In the genomic region with DNA sequence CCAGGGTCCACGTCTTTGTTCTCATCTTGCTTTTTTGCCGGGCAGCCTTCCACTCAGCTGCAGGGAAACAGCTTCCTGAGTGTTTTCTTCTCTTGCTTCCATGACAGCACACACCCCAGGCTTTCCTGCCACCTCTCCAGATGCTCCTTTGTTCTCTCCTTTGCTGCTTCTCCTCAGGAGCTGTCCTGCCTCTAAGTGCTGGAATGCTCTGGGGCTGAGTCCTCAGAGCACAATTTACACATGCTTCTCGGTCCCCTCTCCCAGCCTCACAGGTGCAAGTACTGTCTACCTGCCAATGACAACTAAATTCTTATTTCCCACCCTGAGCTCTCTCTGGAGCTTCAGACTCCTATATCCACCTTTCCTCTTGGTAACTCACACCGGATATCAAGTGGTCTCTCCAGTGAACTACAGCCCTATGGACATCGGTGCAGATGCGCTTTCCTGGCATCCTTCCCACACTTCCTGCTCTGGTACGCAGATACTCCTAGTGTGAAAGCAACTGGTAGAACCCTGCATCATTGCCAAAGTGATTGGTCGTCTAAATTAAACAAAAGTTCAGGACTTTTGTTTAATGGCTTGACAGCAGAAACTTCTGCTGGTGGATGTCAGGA, we compare ENCODE assay signal across 19 cellular contexts. TPM values are rescaled to one million over a fixed set of nuclear protein-coding genes. Genes with fewer than 3 reads are reported as not detected.
A peak's percentile ranks its signal among the peaks of the same experiment; 100 is the strongest.
DNase-seq lines count a peak whose midpoint lies in the region; ATAC-seq, FAIRE-seq and TF ChIP-seq lines count a peak whose summit lies in the region.
"Had no signal": no experiment of that assay in that cellular context is flagged by ENCODE, and none has a peak within 500 bp of the region (broad histone marks: within the 10 kb centered on the region; RNA-seq: fewer than 3 reads in every experiment).

No MANE protein-coding gene starts in this region.

- intact Hi-C loops in activated CD8-positive, alpha-beta T cell treated with anti-CD3 and anti-CD28 coated beads for 36 hours (cut with micrococcal nuclease): loop anchor here (5.0 kb wide), 1 partner anchor 32 kb away; no protein-coding TSS in a partner anchor

- H3K9ac ChIP-seq in liver (ENCODE audit: low read depth in 1 of 2, low read length in 2 of 2): no peak overlapping the region

- no peak for ATAC-seq in activated CD8-positive, alpha-beta T cell treated with anti-CD3 and anti-CD28 coated beads, Interleukin-2, amount 10 ng/mL, durations not matched to agents 7 days and 5 days
- no peak for ATAC-seq in activated CD8-positive, alpha-beta T cell treated with anti-CD3 and anti-CD28 coated beads for 36 hours
- peak; percentile 46 for ATAC-seq in WTC11
- ATAC-seq: body of pancreas, right cardiac atrium, T-cell had no signal

- CTCF ChIA-PET in activated CD8-positive, alpha-beta T cell treated with anti-CD3 and anti-CD28 coated beads, Interleukin-2, amount 10 ng/mL, durations not matched to agents 7 days and 5 days (lab: Charles Lee): interaction anchor here (1.0 to 1.6 kb wide), 2 partner anchors 25 to 38 kb away, joined by 3 to 5 read pairs; no protein-coding TSS in a partner anchor
- CTCF ChIA-PET in activated CD8-positive, alpha-beta T cell treated with anti-CD3 and anti-CD28 coated beads for 36 hours (lab: Charles Lee): interaction anchor here (1.0 kb wide), 1 partner anchor 38 kb away, joined by 4 read pairs; no protein-coding TSS in a partner anchor
- CTCF ChIA-PET in WTC11 (lab: Charles Lee): interaction anchor here (1.0 kb wide), 1 partner anchor 38 kb away, joined by 3 read pairs; no protein-coding TSS in a partner anchor

- no peaks in the 10 kb centered on the region for H3K9me3 Mint-ChIP-seq in activated CD8-positive, alpha-beta T cell treated with anti-CD3 and anti-CD28 coated beads, Interleukin-2, amount 10 ng/mL, durations not matched to agents 7 days and 5 days (ENCODE audit: insufficient read depth)
- no peaks in the 10 kb centered on the region for H3K9me3 Mint-ChIP-seq in activated CD8-positive, alpha-beta T cell treated with anti-CD3 and anti-CD28 coated beads for 36 hours
- H3K9me3 Mint-ChIP-seq in WTC11: no peaks in the 10 kb centered on the region
- H3K9me3 Mint-ChIP-seq: activated B cell treated with CpG ODN at 0.5 μM for 24 hours; activated naive CD4-positive, alpha-beta T cell treated with anti-CD3 and anti-CD28 coated beads, Interleukin-2, amount 10 ng/mL, durations not matched to agents 7 days and 5 days; mesothelial cell of epicardium; T-cell had no signal

- POLR2A ChIA-PET in activated CD8-positive, alpha-beta T cell treated with anti-CD3 and anti-CD28 coated beads, Interleukin-2, amount 10 ng/mL, durations not matched to agents 7 days and 5 days (lab: Charles Lee): interaction anchor here (0.7 kb wide), 1 partner anchor 49 kb away, joined by 3 read pairs; no protein-coding TSS in a partner anchor
- POLR2A ChIA-PET in activated CD8-positive, alpha-beta T cell treated with anti-CD3 and anti-CD28 coated beads for 36 hours (lab: Charles Lee): no interaction called here
- POLR2A ChIA-PET in WTC11 (lab: Charles Lee): no interaction called here

- no peaks in the 10 kb centered on the region for H3K36me3 ChIP-seq in liver (ENCODE audit: control insufficient read depth in 4 of 4, insufficient read depth in 3 of 4, low read depth in 1 of 4, low read length in 3 of 4)
- H3K36me3 ChIP-seq: vagina had no signal

- no peak for FAIRE-seq in frontal cortex (lab: Jason Lieb, UNC)
- FAIRE-seq: keratinocyte had no signal

- H3K27ac Mint-ChIP-seq in activated CD8-positive, alpha-beta T cell treated with anti-CD3 and anti-CD28 coated beads, Interleukin-2, amount 10 ng/mL, durations not matched to agents 7 days and 5 days: no peak overlapping the region
- no peak overlapping the region for H3K27ac Mint-ChIP-seq in activated CD8-positive, alpha-beta T cell treated with anti-CD3 and anti-CD28 coated beads for 36 hours
- H3K27ac Mint-ChIP-seq in WTC11: no peak overlapping the region
- H3K27ac Mint-ChIP-seq: activated B cell treated with CpG ODN at 0.5 μM for 24 hours; activated naive CD4-positive, alpha-beta T cell treated with anti-CD3 and anti-CD28 coated beads, Interleukin-2, amount 10 ng/mL, durations not matched to agents 7 days and 5 days; mesothelial cell of epicardium; T-cell had no signal

- H3K4me1 ChIP-seq in liver (ENCODE audit: control insufficient read depth in 4 of 4, insufficient read depth in 4 of 4, low read length in 3 of 4): no peaks in the 10 kb centered on the region
- H3K4me1 ChIP-seq: body of pancreas, vagina had no signal

- H3K27me3 Mint-ChIP-seq in activated CD8-positive, alpha-beta T cell treated with anti-CD3 and anti-CD28 coated beads, Interleukin-2, amount 10 ng/mL, durations not matched to agents 7 days and 5 days (ENCODE audit: low read depth): peaks cover 9% of the 10 kb centered on the region
- no peaks in the 10 kb centered on the region for H3K27me3 Mint-ChIP-seq in activated CD8-positive, alpha-beta T cell treated with anti-CD3 and anti-CD28 coated beads for 36 hours
- H3K27me3 Mint-ChIP-seq in WTC11 (ENCODE audit: low read depth): no peaks in the 10 kb centered on the region

- no peak overlapping the region for H3K4me3 ChIP-seq in liver (ENCODE audit: low read depth in 1 of 3, low read length in 3 of 3)
- H3K4me3 ChIP-seq: body of pancreas, vagina had no signal

- peaks cover 32% of the 10 kb centered on the region for H3K4me1 Mint-ChIP-seq in activated CD8-positive, alpha-beta T cell treated with anti-CD3 and anti-CD28 coated beads, Interleukin-2, amount 10 ng/mL, durations not matched to agents 7 days and 5 days (ENCODE audit: low read depth)
- peaks cover 16% of the 10 kb centered on the region for H3K4me1 Mint-ChIP-seq in activated CD8-positive, alpha-beta T cell treated with anti-CD3 and anti-CD28 coated beads for 36 hours (ENCODE audit: low read depth)
- no peaks in the 10 kb centered on the region for H3K4me1 Mint-ChIP-seq in WTC11
- H3K4me1 Mint-ChIP-seq: mesothelial cell of epicardium had no signal

- H3K9me3 ChIP-seq in liver (ENCODE audit: control insufficient read depth in 4 of 4, low read length in 3 of 4): no peaks in the 10 kb centered on the region
- H3K9me3 ChIP-seq: body of pancreas, vagina had no signal

- H3K4me3 Mint-ChIP-seq in activated CD8-positive, alpha-beta T cell treated with anti-CD3 and anti-CD28 coated beads, Interleukin-2, amount 10 ng/mL, durations not matched to agents 7 days and 5 days: no peak overlapping the region
- H3K4me3 Mint-ChIP-seq in activated CD8-positive, alpha-beta T cell treated with anti-CD3 and anti-CD28 coated beads for 36 hours: no peak overlapping the region
- no peak overlapping the region for H3K4me3 Mint-ChIP-seq in WTC11
- H3K4me3 Mint-ChIP-seq: activated B cell treated with CpG ODN at 0.5 μM for 24 hours; activated naive CD4-positive, alpha-beta T cell treated with anti-CD3 and anti-CD28 coated beads, Interleukin-2, amount 10 ng/mL, durations not matched to agents 7 days and 5 days; mesothelial cell of epicardium; T-cell had no signal

- peak; percentile 26 for DNase-seq in activated CD8-positive, alpha-beta T cell treated with anti-CD3 and anti-CD28 coated beads, Interleukin-2, amount 10 ng/mL, durations not matched to agents 7 days and 5 days
- no peak for DNase-seq in activated CD8-positive, alpha-beta T cell treated with anti-CD3 and anti-CD28 coated beads for 36 hours
- no peak for DNase-seq in WTC11 (ENCODE audit: low spot score)
- DNase-seq in DMS79 treated with DMSO at 0.1 percent for 48 hours (lab: John Stamatoyannopoulos, UW): no peak
- DNase-seq in frontal cortex (ENCODE audit: low spot score in 2 of 2): no peak
- DNase-seq: activated B cell treated with CpG ODN at 0.5 μM for 24 hours; activated naive CD4-positive, alpha-beta T cell treated with anti-CD3 and anti-CD28 coated beads, Interleukin-2, amount 10 ng/mL, durations not matched to agents 7 days and 5 days; body of pancreas; erythroblast; GDM1; head of caudate nucleus; NCI-H2081 treated with DMSO at 0.1 percent for 48 hours; right cardiac atrium had no signal

- TF ChIP-seq RAD21 in liver (IDR thresholded peaks at IDR 0.05): no peak

- H3K27ac ChIP-seq in liver (ENCODE audit: low read depth in 1 of 2, low read length in 2 of 2): no peak overlapping the region
- H3K27ac ChIP-seq: body of pancreas, vagina had no signal

- H3K27me3 ChIP-seq in liver (ENCODE audit: control insufficient read depth in 4 of 4, insufficient read depth in 4 of 4, low read length in 3 of 4): no peaks in the 10 kb centered on the region
- H3K27me3 ChIP-seq: body of pancreas, vagina had no signal

- peaks cover 8% of the 10 kb centered on the region for H3K36me3 Mint-ChIP-seq in activated CD8-positive, alpha-beta T cell treated with anti-CD3 and anti-CD28 coated beads, Interleukin-2, amount 10 ng/mL, durations not matched to agents 7 days and 5 days (ENCODE audit: low read depth)
- no peaks in the 10 kb centered on the region for H3K36me3 Mint-ChIP-seq in activated CD8-positive, alpha-beta T cell treated with anti-CD3 and anti-CD28 coated beads for 36 hours (ENCODE audit: low read depth)
- no peaks in the 10 kb centered on the region for H3K36me3 Mint-ChIP-seq in WTC11
- H3K36me3 Mint-ChIP-seq: activated naive CD4-positive, alpha-beta T cell treated with anti-CD3 and anti-CD28 coated beads, Interleukin-2, amount 10 ng/mL, durations not matched to agents 7 days and 5 days; mesothelial cell of epicardium; T-cell had no signal

- TF ChIP-seq CTCF in activated CD8-positive, alpha-beta T cell treated with anti-CD3 and anti-CD28 coated beads for 36 hours (IDR thresholded peaks at IDR 0.05): no peak
- TF ChIP-seq CTCF in WTC11 (IDR thresholded peaks at IDR 0.05) (no peak), liver (IDR thresholded peaks at IDR 0.05; ENCODE audit: low read depth, low read length, missing input control) (no peak)

- 70% methylated on average over 8 of the region's 8 CpGs for WGBS in liver

RNA-seq across cellular contexts. Expression of gene ACSL6, which starts 13.4 kb away (rescaled TPM):
- total RNA-seq in activated CD8-positive, alpha-beta T cell treated with anti-CD3 and anti-CD28 coated beads, Interleukin-2, amount 10 ng/mL, durations not matched to agents 7 days and 5 days: 10 to 100 TPM; 20.8 to 21.5 TPM
- 1 to 10 TPM; 3.3 to 4.7 TPM for total RNA-seq in activated CD8-positive, alpha-beta T cell treated with anti-CD3 and anti-CD28 coated beads for 36 hours
- total RNA-seq in WTC11 (2021) (2.6 to 4.8 TPM (median 3.7 TPM) in 3 replicates), liver (100 to 1,000 TPM in 1 of 2 donors, 1 to 10 TPM in 1; 7.4 to 129 TPM), frontal cortex (34.2 TPM)
- 1 to 10 TPM in 1 of 2 donors, under 1 TPM in 1; 0.89 to 1.8 TPM for polyA plus RNA-seq in liver
- total RNA-seq: mesothelial cell of epicardium, RPMI7951 had no signal

RNA-seq across cellular contexts. Expression of gene IL3, which starts 35.6 kb away (rescaled TPM):
- total RNA-seq in activated CD8-positive, alpha-beta T cell treated with anti-CD3 and anti-CD28 coated beads, Interleukin-2, amount 10 ng/mL, durations not matched to agents 7 days and 5 days: not detected
- total RNA-seq in activated CD8-positive, alpha-beta T cell treated with anti-CD3 and anti-CD28 coated beads for 36 hours: under 1 TPM; 0.25 to 0.98 TPM
- total RNA-seq in WTC11 (2021) (not detected in 3 replicates), liver (not detected), frontal cortex (not detected)
- polyA plus RNA-seq in liver: not detected
- total RNA-seq: activated B cell treated with CpG ODN at 0.5 μM for 24 hours, body of pancreas, mesothelial cell of epicardium, right cardiac atrium, RPMI7951, T-cell, vagina had no signal
- polyA plus RNA-seq: keratinocyte, right cardiac atrium had no signal

RNA-seq across cellular contexts. Expression of gene CSF2, which starts 48.7 kb away (rescaled TPM):
- total RNA-seq in activated CD8-positive, alpha-beta T cell treated with anti-CD3 and anti-CD28 coated beads, Interleukin-2, amount 10 ng/mL, durations not matched to agents 7 days and 5 days: under 1 TPM; 0.55 to 0.61 TPM
- total RNA-seq in activated CD8-positive, alpha-beta T cell treated with anti-CD3 and anti-CD28 coated beads for 36 hours: 10 to 100 TPM; 61.5 to 64.1 TPM
- total RNA-seq in WTC11 (2021) (0.25 TPM in 1 of 3 replicates, not detected in the others), liver (not detected), frontal cortex (not detected)
- polyA plus RNA-seq in liver: not detected
- total RNA-seq: activated B cell treated with CpG ODN at 0.5 μM for 24 hours, body of pancreas, mesothelial cell of epicardium, right cardiac atrium, vagina had no signal
- polyA plus RNA-seq: right cardiac atrium had no signal

Comparison
In these comparisons a context has a peak if more than half of its experiments do, and no peak if none do; other contexts are left out.
1. RNA of gene CSF2, which starts 48.7 kb away (total RNA-seq): 61.5 to 64.1 TPM in activated CD8-positive, alpha-beta T cell treated with anti-CD3 and anti-CD28 coated beads for 36 hours; 0.55 to 0.61 TPM in activated CD8-positive, alpha-beta T cell treated with anti-CD3 and anti-CD28 coated beads, Interleukin-2, amount 10 ng/mL, durations not matched to agents 7 days and 5 days, 0.25 TPM in WTC11, not detected in liver and not detected in frontal cortex (single experiment); every median in the first group is over 10 times any median in the second.